In genomic region chr16:68908000-68908313, GRCh38 we compare ENCODE assay signal across 30 cellular contexts.
DNase-seq lines count a peak whose midpoint lies in the region; TF ChIP-seq lines count a peak whose summit lies in the region.
"Had no signal": no experiment of that assay in that cellular context is flagged by ENCODE, and none has a peak within 500 bp of the region (broad histone marks: within the 10 kb centered on the region; RNA-seq: fewer than 3 reads in every experiment).

No MANE protein-coding gene starts in this region.

- H3K4me3 Mint-ChIP-seq in Calu3 (ENCODE audit: low read depth, unreplicated experiment) = no peak overlapping the region
- H3K4me3 Mint-ChIP-seq: activated CD4-positive, alpha-beta T cell treated with anti-CD3 and anti-CD28 coated beads, Interleukin-2, amount 10 ng/mL, durations not matched to agents 7 days and 5 days; CD8-positive, alpha-beta T cell; central memory CD8-positive, alpha-beta T cell; memory B cell; neural crest cell; stimulated activated naive CD8-positive, alpha-beta T cell treated with anti-CD3 and anti-CD28 coated beads, Interleukin-15, Interleukin-2, amounts not matched to agents 100 ng/mL and 50 ng/mL, for 24 hours had no signal

- peaks cover 11% of the 10 kb centered on the region; the same call in 1 of the 2 replicates for H3K4me1 ChIP-seq in PC-9 (replicated peaks; ENCODE audit: insufficient read depth)
- H3K4me1 ChIP-seq in esophagus (ENCODE audit: control insufficient read depth in 2 of 2, insufficient read depth in 2 of 2, low read length in 1 of 2) = no peaks in the 10 kb centered on the region
- no peaks in the 10 kb centered on the region for H3K4me1 ChIP-seq in mesenchymal stem cell (ENCODE audit: control insufficient read depth, insufficient read depth, low read depth, low read length)
- H3K4me1 ChIP-seq: BE2C had no signal

- POLR2A ChIA-PET in PC-9 (lab: Charles Lee; ENCODE audit: unreplicated experiment) = no interaction called here

- no peaks in the 10 kb centered on the region for H3K9me2 ChIP-seq in PC-9 (ENCODE audit: insufficient read depth)

- H3K4me2 ChIP-seq in PC-9 (no peak overlapping the region), mesenchymal stem cell (ENCODE audit: low read length, poor library complexity, severe bottlenecking) (no peak overlapping the region)
- H3K4me2 ChIP-seq: smooth muscle cell had no signal

- no peaks in the 10 kb centered on the region for H3K9me3 Mint-ChIP-seq in Calu3 (ENCODE audit: low read depth, unreplicated experiment)
- H3K9me3 Mint-ChIP-seq: activated CD4-positive, alpha-beta T cell treated with anti-CD3 and anti-CD28 coated beads, Interleukin-2, amount 10 ng/mL, durations not matched to agents 7 days and 5 days; CD8-positive, alpha-beta T cell; central memory CD8-positive, alpha-beta T cell; IgD-negative memory B cell; memory B cell; neural crest cell; stimulated activated naive CD8-positive, alpha-beta T cell treated with anti-CD3 and anti-CD28 coated beads, Interleukin-15, Interleukin-2, amounts not matched to agents 100 ng/mL and 50 ng/mL, for 24 hours had no signal

- H3K27me3 ChIP-seq in PC-9 (ENCODE audit: insufficient read depth, low read depth) (no peaks in the 10 kb centered on the region), esophagus (ENCODE audit: control insufficient read depth in 1 of 2, insufficient read depth in 2 of 2, low read length in 2 of 2) (no peaks in the 10 kb centered on the region), mesenchymal stem cell (ENCODE audit: control insufficient read depth in 1 of 2, insufficient read depth in 1 of 2, low read length in 2 of 2) (no peaks in the 10 kb centered on the region)
- H3K27me3 ChIP-seq: BE2C, pancreas had no signal

- H3K4ac ChIP-seq in mesenchymal stem cell (ENCODE audit: low read depth in 1 of 2, low read length in 2 of 2) = no peak overlapping the region

- peak overlapping the region; percentile 17; the same call in 1 of the 2 replicates for H3K27ac ChIP-seq in PC-9
- H3K27ac ChIP-seq in esophagus (ENCODE audit: low read depth in 2 of 2, low read length in 1 of 2) = peak overlapping the region; percentile 32 to 48
- no peak overlapping the region for H3K27ac ChIP-seq in mesenchymal stem cell (ENCODE audit: low read length, poor library complexity, severe bottlenecking)
- no peak overlapping the region for H3K27ac ChIP-seq in substantia nigra (ENCODE audit: low read depth, low read length, poor library complexity, severe bottlenecking)
- H3K27ac ChIP-seq: WERI-Rb-1 had no signal

- no peak overlapping the region for H3K23ac ChIP-seq in mesenchymal stem cell (ENCODE audit: low read length in 2 of 2)

- no peak overlapping the region for H2BK12ac ChIP-seq in mesenchymal stem cell (ENCODE audit: low read length in 2 of 2)

- no peak overlapping the region for H2BK5ac ChIP-seq in mesenchymal stem cell (ENCODE audit: low read depth, low read length, poor library complexity, severe bottlenecking)

- H3K36me3 Mint-ChIP-seq in Calu3 (ENCODE audit: insufficient read depth, unreplicated experiment) = no peaks in the 10 kb centered on the region

- peak overlapping the region; percentile 15 for H3K27ac Mint-ChIP-seq in Calu3 (ENCODE audit: unreplicated experiment)
- H3K27ac Mint-ChIP-seq: activated CD4-positive, alpha-beta T cell treated with anti-CD3 and anti-CD28 coated beads, Interleukin-2, amount 10 ng/mL, durations not matched to agents 7 days and 5 days; CD8-positive, alpha-beta T cell; IgD-negative memory B cell; memory B cell; stimulated activated naive CD8-positive, alpha-beta T cell treated with anti-CD3 and anti-CD28 coated beads, Interleukin-15, Interleukin-2, amounts not matched to agents 100 ng/mL and 50 ng/mL, for 24 hours had no signal

- H3K79me1 ChIP-seq in mesenchymal stem cell (replicated peaks; ENCODE audit: low read length, poor library complexity, severe bottlenecking) = no peaks in the 10 kb centered on the region

- H4K91ac ChIP-seq in mesenchymal stem cell (ENCODE audit: low read length) = no peak overlapping the region

- H4K20me1 ChIP-seq in PC-9 (ENCODE audit: insufficient read depth) = no peaks in the 10 kb centered on the region

- peaks cover under 1% of the 10 kb centered on the region for H3K4me1 Mint-ChIP-seq in Calu3 (ENCODE audit: low read depth, unreplicated experiment)
- H3K4me1 Mint-ChIP-seq: activated CD4-positive, alpha-beta T cell treated with anti-CD3 and anti-CD28 coated beads, Interleukin-2, amount 10 ng/mL, durations not matched to agents 7 days and 5 days; central memory CD8-positive, alpha-beta T cell; IgD-negative memory B cell; memory B cell had no signal

- DNase-seq in Calu3 = no peak
- no peak for DNase-seq in PC-9
- DNase-seq in mesenchymal stem cell = peak; percentile 25
- no peak for DNase-seq in AG20443 (ENCODE audit: low spot score)
- no peak for DNase-seq in substantia nigra (lab: John Stamatoyannopoulos, UW)
- DNase-seq in GM03348 (ENCODE audit: low spot score) = no peak
- no peak for DNase-seq in OCI-M2 (lab: John Stamatoyannopoulos, UW; ENCODE audit: unreplicated experiment)
- DNase-seq: activated CD4-positive, alpha-beta T cell treated with anti-CD3 and anti-CD28 coated beads, Interleukin-2, amount 10 ng/mL, durations not matched to agents 7 days and 5 days; activated T-cell treated with anti-CD3 and anti-CD28 coated beads, Interleukin-2, amount 50 U/mL, for 1 hour; BE2C; CD8-positive, alpha-beta T cell; DMS 273 treated with DMSO at 0.1 percent for 48 hours; EL; hippocampal formation; left colon; NCI-H446 treated with DMSO at 0.1 percent for 48 hours; NCI-H774; pancreas; stimulated activated CD4-positive, alpha-beta T cell treated with anti-CD3 and anti-CD28 coated beads, Interleukin-2, amount 100 ng/mL, for 24 hours; stimulated activated CD8-positive, alpha-beta memory T cell treated with anti-CD3 and anti-CD28 coated beads, Interleukin-4, amount 100 ng/mL, for 48 hours; SW 1271; WERI-Rb-1 had no signal

- intact Hi-C loops in Calu3 (cut with micrococcal nuclease; ENCODE audit: unreplicated experiment) = loop anchor here (2.0 kb wide), 1 partner anchor 193 kb away; no protein-coding TSS in a partner anchor
- intact Hi-C loops in PC-9 (cut with micrococcal nuclease; ENCODE audit: unreplicated experiment) = no loop called here

- H2BK15ac ChIP-seq in mesenchymal stem cell (ENCODE audit: low read depth, poor library complexity, severe bottlenecking) = no peak overlapping the region

- CTCF ChIA-PET in Calu3 (lab: Charles Lee) = no interaction called here
- CTCF ChIA-PET in PC-9 (lab: Charles Lee) = no interaction called here

- H3K18ac ChIP-seq in mesenchymal stem cell (ENCODE audit: low read depth in 1 of 2, low read length in 2 of 2) = no peak overlapping the region

- no peaks in the 10 kb centered on the region for H3K27me3 Mint-ChIP-seq in Calu3 (ENCODE audit: unreplicated experiment)
- H3K27me3 Mint-ChIP-seq: activated CD4-positive, alpha-beta T cell treated with anti-CD3 and anti-CD28 coated beads, Interleukin-2, amount 10 ng/mL, durations not matched to agents 7 days and 5 days; central memory CD8-positive, alpha-beta T cell; IgD-negative memory B cell; memory B cell; stimulated activated naive CD8-positive, alpha-beta T cell treated with anti-CD3 and anti-CD28 coated beads, Interleukin-15, Interleukin-2, amounts not matched to agents 100 ng/mL and 50 ng/mL, for 24 hours had no signal

- WGBS in esophagus, 2 donors = 54 to 68% methylated on average over 2 of the region's 2 CpGs
- no CpG with 5 or more reads among the region's 2 CpGs for WGBS in mesenchymal stem cell

- H3K4me3 ChIP-seq in PC-9 (no peak overlapping the region), esophagus (ENCODE audit: low read depth in 1 of 2, low read length in 2 of 2) (no peak overlapping the region), mesenchymal stem cell (ENCODE audit: insufficient read depth in 1 of 2, low read depth in 1 of 2, low read length in 2 of 2) (no peak overlapping the region)
- H3K4me3 ChIP-seq: GM12878, pancreas, smooth muscle cell had no signal

- H2AFZ ChIP-seq in PC-9 (no peak overlapping the region), mesenchymal stem cell (ENCODE audit: low read depth, low read length) (no peak overlapping the region)

- TF ChIP-seq CTCF in Calu3 (IDR thresholded peaks at IDR 0.05; ENCODE audit: unreplicated experiment) (no peak), PC-9 (conservative IDR thresholded peaks at IDR 0.05) (no peak)

- H4K8ac ChIP-seq in mesenchymal stem cell (ENCODE audit: low read length) = no peak overlapping the region

- no peak overlapping the region for H2BK120ac ChIP-seq in mesenchymal stem cell (ENCODE audit: low read depth, low read length)

- no peaks in the 10 kb centered on the region for H3K79me2 ChIP-seq in PC-9 (ENCODE audit: low read depth)

- no peak overlapping the region for H3K14ac ChIP-seq in mesenchymal stem cell (ENCODE audit: low read length in 2 of 2)

- H3K9me3 ChIP-seq in PC-9 (ENCODE audit: insufficient read depth, low read depth) = no peaks in the 10 kb centered on the region
- no peaks in the 10 kb centered on the region for H3K9me3 ChIP-seq in esophagus (ENCODE audit: control insufficient read depth in 2 of 2, insufficient read depth in 1 of 2, low read depth in 1 of 2, low read length in 1 of 2)
- no peaks in the 10 kb centered on the region for H3K9me3 ChIP-seq in mesenchymal stem cell (ENCODE audit: control insufficient read depth, low read length)
- H3K9me3 ChIP-seq: BE2C, pancreas had no signal

- H2AK5ac ChIP-seq in mesenchymal stem cell (ENCODE audit: low read length, severe bottlenecking) = no peak overlapping the region

- BruUV-seq in Calu3 (replicated peaks; lab: Mats Ljungman, UMichigan) (no TSS peak), PC-9 (replicated peaks; lab: Mats Ljungman, UMichigan) (no TSS peak)

- H3K36me3 ChIP-seq in PC-9 (ENCODE audit: low read depth) = 0 out of 2 replicates have a peak, but pooled peaks cover 4% of the 10 kb centered on the region
- H3K36me3 ChIP-seq in esophagus (ENCODE audit: control insufficient read depth in 2 of 2, insufficient read depth in 2 of 2, low read length in 1 of 2) = peaks cover 0 to 2% of the 10 kb centered on the region in 2 donors
- peaks cover 6 to 39% of the 10 kb centered on the region in 2 experiments for H3K36me3 ChIP-seq in mesenchymal stem cell (ENCODE audit: control insufficient read depth in 1 of 2, insufficient read depth in 2 of 2, low read depth in 1 of 2, low read length in 2 of 2)
- H3K36me3 ChIP-seq: BE2C, pancreas, WERI-Rb-1 had no signal

- no peak overlapping the region for H3K9ac ChIP-seq in mesenchymal stem cell (ENCODE audit: low read length)

- peaks cover 4% of the 10 kb centered on the region; the same call in 1 of the 2 replicates for H3F3A ChIP-seq in PC-9 (ENCODE audit: insufficient read depth, low read depth)

Comparison
In these comparisons a context has a peak if more than half of its experiments do, and no peak if none do; other contexts are left out.
1. H3K27ac ChIP-seq: peak in PC-9 (single experiment) and esophagus (2 of 2); none in mesenchymal stem cell (single experiment) and substantia nigra (single experiment).